ENCODE assay signal across 8 cellular contexts in genomic region chr19:45251452-45252354, GRCh38. TPM values are rescaled to one million over a fixed set of nuclear protein-coding genes. Genes with fewer than 3 reads are reported as not detected.
DNase-seq lines count a peak whose midpoint lies in the region; ATAC-seq and TF ChIP-seq lines count a peak whose summit lies in the region.

No MANE protein-coding gene starts in this region.

- no peak overlapping the region; the same call in 1 of the 2 replicates for H2AFZ ChIP-seq in KMS-11 (ENCODE audit: low read depth)

- TF ChIP-seq CTCF in C4-2B (conservative IDR thresholded peaks at IDR 0.05) (no peak), KMS-11 (conservative IDR thresholded peaks at IDR 0.05; ENCODE audit: low read depth, low read length) (no peak), brain (conservative IDR thresholded peaks at IDR 0.05) (no peak), suprapubic skin (IDR thresholded peaks at IDR 0.05) (no peak)

- DNase-seq in left colon, result no peak
- DNase-seq in suprapubic skin (ENCODE audit: low spot score in 2 of 2), result peak in 1 of 2 donors; percentile 73
- DNase-seq in G401 (ENCODE audit: low spot score), result no peak
- no peak for DNase-seq in NCI-H774 (lab: John Stamatoyannopoulos, UW)

- no peaks in the 10 kb centered on the region for H3K9me3 Mint-ChIP-seq in brain

- in situ Hi-C loops in G401 (cut with HindIII; ENCODE audit: low sequenced_read_pairs), result no loop called here

- peaks cover 55% of the 10 kb centered on the region for H3K4me1 Mint-ChIP-seq in brain

- H3K79me2 ChIP-seq in KMS-11 (ENCODE audit: insufficient read depth, low read depth), result peaks cover 10% of the 10 kb centered on the region; the same call in 1 of the 2 replicates

- peak overlapping the region; percentile 94 for H3K4me2 ChIP-seq in KMS-11

- ATAC-seq in left colon, result peak; percentile 41
- ATAC-seq in GM19324 (IDR thresholded peaks at IDR 0.05; ENCODE audit: low FRiP score, unreplicated experiment), result no peak

- intact Hi-C loops in left colon (cut with DNase I, micrococcal nuclease), result no loop called here

- peak overlapping the region; percentile 82 to 89 (median 85) for H3K4me3 Mint-ChIP-seq in brain

- H3K27me3 Mint-ChIP-seq in brain, result peaks cover 8% of the 10 kb centered on the region

- H3K27ac Mint-ChIP-seq in brain, result peak overlapping the region; percentile 58 to 93 (median 87)

- H4K20me1 ChIP-seq in KMS-11 (ENCODE audit: insufficient read depth), result no peaks in the 10 kb centered on the region

- under 1% methylated on average over 27 of the region's 57 CpGs for WGBS in suprapubic skin

- H3K4me3 ChIP-seq in KMS-11 (IDR thresholded peaks at IDR 0.05; ENCODE audit: insufficient read depth, low read depth, low read length) (no peak overlapping the region), suprapubic skin (peak overlapping the region; percentile 93)

- peak overlapping the region; percentile 50; the same call in 1 of the 2 replicates for H3K9ac ChIP-seq in KMS-11

- no peak for TF ChIP-seq POLR2A in suprapubic skin (IDR thresholded peaks at IDR 0.05)

- no peaks in the 10 kb centered on the region for H3K36me3 ChIP-seq in KMS-11 (ENCODE audit: insufficient read depth)
- no peaks in the 10 kb centered on the region for H3K36me3 ChIP-seq in suprapubic skin

- H3K36me3 Mint-ChIP-seq in brain, result peaks cover 3% of the 10 kb centered on the region

- peaks cover 5% of the 10 kb centered on the region; the same call in 1 of the 2 replicates for H3K27me3 ChIP-seq in KMS-11 (ENCODE audit: insufficient read depth, low read depth)
- no peaks in the 10 kb centered on the region for H3K27me3 ChIP-seq in suprapubic skin

- no peak for TF ChIP-seq EP300 in suprapubic skin (IDR thresholded peaks at IDR 0.05)

- peaks cover 47% of the 10 kb centered on the region for H3K4me1 ChIP-seq in KMS-11 (ENCODE audit: low read depth, poor library complexity, severe bottlenecking)
- peaks cover 56% of the 10 kb centered on the region for H3K4me1 ChIP-seq in suprapubic skin

- peak overlapping the region; percentile 67 for H3K27ac ChIP-seq in C4-2B
- no peak overlapping the region for H3K27ac ChIP-seq in KMS-11
- H3K27ac ChIP-seq in suprapubic skin, result peak overlapping the region; percentile 87

- H3K9me3 ChIP-seq in suprapubic skin, result no peaks in the 10 kb centered on the region

RNA-seq across cellular contexts. Expression of gene MARK4, which starts 0.6 kb away (rescaled TPM):
- polyA plus RNA-seq in brain (ENCODE audit: insufficient read depth, low read depth, low replicate concordance), result 58.8 TPM
- total RNA-seq in left colon (10 to 100 TPM; 18.0 to 24.7 TPM), suprapubic skin (10 to 100 TPM; 37.4 to 56.2 (median 49.0) TPM)
- total RNA-seq in G401 (2014; rRNA removed; shearing (Covaris generic)), result 19.2 and 23.6 TPM in 2 replicates

RNA-seq across cellular contexts. Expression of gene EXOC3L2, which starts 6.5 kb away (rescaled TPM):
- 1.4 TPM for polyA plus RNA-seq in brain (ENCODE audit: insufficient read depth, low read depth, low replicate concordance)
- total RNA-seq in left colon, result 1 to 10 TPM; 1.3 to 1.4 TPM
- 1 to 10 TPM in 3 of 4 donors, under 1 TPM in 1; 0.44 to 3.5 (median 1.7) TPM for total RNA-seq in suprapubic skin
- total RNA-seq in G401 (2014; rRNA removed; shearing (Covaris generic)), result not detected in 2 replicates
